32 cellular contexts compared by ENCODE assay signal in genomic region chr10:74199315-74199714, GRCh38. TPM values are rescaled to one million over a fixed set of nuclear protein-coding genes. Genes with fewer than 3 reads are reported as not detected.
DNase-seq lines count a peak whose midpoint lies in the region; ATAC-seq, FAIRE-seq and TF ChIP-seq lines count a peak whose summit lies in the region.
"Had no signal": no experiment of that assay in that cellular context is flagged by ENCODE, and none has a peak within 500 bp of the region (broad histone marks: within the 10 kb centered on the region; RNA-seq: fewer than 3 reads in every experiment).

No MANE protein-coding gene starts in this region.

- TF ChIP-seq CTCF in HEK293 (tag by site-specific recombination; IDR thresholded peaks at IDR 0.05) (no peak), K562 (IDR thresholded peaks at IDR 0.05 in 2 of 3, conservative IDR thresholded peaks at IDR 0.05 in 1 of 3; ENCODE audit: insufficient read depth in 2 of 3, low read depth in 1 of 3, low read length in 3 of 3) (no peak), A673 (conservative IDR thresholded peaks at IDR 0.05; ENCODE audit: low read depth, low read length) (no peak)

- no peaks in the 10 kb centered on the region for H3K9me1 ChIP-seq in K562 (ENCODE audit: control insufficient read depth, insufficient read depth, low read length)

- no peak overlapping the region for H2AFZ ChIP-seq in K562 (ENCODE audit: low read depth, low read length)
- no peak overlapping the region for H2AFZ ChIP-seq in trophoblast cell (ENCODE audit: insufficient read depth, low read length, poor library complexity)

- H3K9me3 ChIP-seq in HEK293 (ENCODE audit: control insufficient read depth, insufficient read depth, low read depth, low read length) (no peaks in the 10 kb centered on the region), K562 (replicated peaks; ENCODE audit: control insufficient read depth, insufficient read depth, low read depth, low read length) (no peaks in the 10 kb centered on the region), trophoblast cell (ENCODE audit: insufficient read depth, low read depth, low read length) (no peaks in the 10 kb centered on the region), A673 (ENCODE audit: low read depth, low read length, poor library complexity, severe bottlenecking) (no peaks in the 10 kb centered on the region)
- H3K9me3 ChIP-seq: A549, BE2C, BLaER1, Caco-2 had no signal

- H3K27ac ChIP-seq in HEK293 (ENCODE audit: extremely low read depth, low read depth, low read length) (no peak overlapping the region), K562 (ENCODE audit: extremely low read depth, low read depth, low read length) (no peak overlapping the region), trophoblast cell (ENCODE audit: low read depth, low read length) (no peak overlapping the region), A673 (ENCODE audit: low read depth, low read length, poor library complexity, severe bottlenecking) (no peak overlapping the region)
- H3K27ac ChIP-seq: 22Rv1; A549; BLaER1; BLaER1 treated with 17β-estradiol and CSF1 and Interleukin-3, amounts not matched to agents 10 nM and 100 nM; C4-2B had no signal

- no peaks in the 10 kb centered on the region for H3K27me3 ChIP-seq in K562 (ENCODE audit: control insufficient read depth in 2 of 2, insufficient read depth in 2 of 2, low read length in 2 of 2)
- no peaks in the 10 kb centered on the region for H3K27me3 ChIP-seq in trophoblast cell (ENCODE audit: insufficient read depth, low read length)
- no peaks in the 10 kb centered on the region for H3K27me3 ChIP-seq in A673 (replicated peaks; ENCODE audit: insufficient read depth, low read depth, low read length, poor library complexity)
- H3K27me3 ChIP-seq: BE2C; BLaER1; BLaER1 treated with 17β-estradiol and CSF1 and Interleukin-3, amounts not matched to agents 10 nM and 100 nM had no signal

- H2AK5ac ChIP-seq in trophoblast cell (ENCODE audit: low read length), result no peak overlapping the region

- no peak overlapping the region for H3K18ac ChIP-seq in trophoblast cell (ENCODE audit: low read length)

- H3K9ac ChIP-seq in K562 (ENCODE audit: insufficient read depth in 1 of 2, low read depth in 2 of 2, low read length in 2 of 2) (no peak overlapping the region), trophoblast cell (ENCODE audit: low read length) (no peak overlapping the region)
- H3K9ac ChIP-seq: BLaER1; BLaER1 treated with 17β-estradiol and CSF1 and Interleukin-3, amounts not matched to agents 10 nM and 100 nM had no signal

- WGBS in K562 (ENCODE audit: insufficient coverage, low coverage, missing lambda C conversion rate), result 96% methylated on average over 4 of the region's 4 CpGs
- WGBS in trophoblast cell (ENCODE audit: extremely low coverage, insufficient coverage, insufficient read length), result no CpG with 5 or more reads among the region's 4 CpGs

- H3K4me2 ChIP-seq in K562 (ENCODE audit: insufficient read depth, low read length) (no peak overlapping the region), trophoblast cell (ENCODE audit: low read length) (no peak overlapping the region)
- H3K4me2 ChIP-seq: A549; BLaER1; BLaER1 treated with 17β-estradiol and CSF1 and Interleukin-3, amounts not matched to agents 10 nM and 100 nM had no signal

- H4K91ac ChIP-seq in trophoblast cell (ENCODE audit: low read depth, low read length), result no peak overlapping the region

- no peak overlapping the region for H3K23ac ChIP-seq in trophoblast cell (ENCODE audit: low read length)

- in situ Hi-C loops in K562 (cut with MboI), result no loop called here

- no peak for TF ChIP-seq EP300 in K562 (IDR thresholded peaks at IDR 0.05; ENCODE audit: low read length)

- intact Hi-C loops in K562 (cut with micrococcal nuclease) (no loop called here), A673 (cut with micrococcal nuclease; ENCODE audit: unreplicated experiment) (no loop called here)

- no peak for ATAC-seq in K562
- ATAC-seq in HG03045 (IDR thresholded peaks at IDR 0.05; ENCODE audit: unreplicated experiment), result no peak
- ATAC-seq: A549; CD8-positive, alpha-beta T cell had no signal

- no peaks in the 10 kb centered on the region for H3K79me1 ChIP-seq in trophoblast cell (ENCODE audit: low read length)

- no peak overlapping the region for H3K14ac ChIP-seq in trophoblast cell (ENCODE audit: low read length)

- H3K4me3 ChIP-seq in HEK293 (ENCODE audit: low read depth, low read length) (no peak overlapping the region), K562 (no peak overlapping the region), trophoblast cell (ENCODE audit: low read depth, low read length) (no peak overlapping the region), A673 (ENCODE audit: low read depth, low read length, poor library complexity, severe bottlenecking) (no peak overlapping the region)
- H3K4me3 ChIP-seq: A549; BLaER1; BLaER1 treated with 17β-estradiol and CSF1 and Interleukin-3, amounts not matched to agents 10 nM and 100 nM had no signal

- no peak for TF ChIP-seq POLR2A in K562 (conservative IDR thresholded peaks at IDR 0.05)

- peak overlapping the region; percentile 36 for H3K4ac ChIP-seq in trophoblast cell (ENCODE audit: low read depth, low read length)

- H4K8ac ChIP-seq in trophoblast cell (ENCODE audit: low read depth, low read length), result no peak overlapping the region

- BruUV-seq in K562 (replicated peaks; lab: Mats Ljungman, UMichigan), result no TSS peak
- BruUV-seq in A673 (replicated peaks; lab: Mats Ljungman, UMichigan), result no TSS peak

- FAIRE-seq in K562 (lab: Jason Lieb, UNC), result no peak
- FAIRE-seq: A549, D721Med had no signal

- no peak overlapping the region for H2BK12ac ChIP-seq in trophoblast cell (ENCODE audit: low read length)

- no peak for TF ChIP-seq RAD21 in K562 (CRISPR knock-in tag; conservative IDR thresholded peaks at IDR 0.05 in 1 of 2, IDR thresholded peaks at IDR 0.05 in 1 of 2)

- H3K4me1 ChIP-seq in HEK293 (ENCODE audit: control insufficient read depth, insufficient read depth, low read length), result no peaks in the 10 kb centered on the region
- no peaks in the 10 kb centered on the region for H3K4me1 ChIP-seq in K562 (replicated peaks in 1 of 2; ENCODE audit: control insufficient read depth in 2 of 2, insufficient read depth in 2 of 2, low read length in 2 of 2)
- H3K4me1 ChIP-seq in trophoblast cell (ENCODE audit: control insufficient read depth in 1 of 2, insufficient read depth in 2 of 2, low read length in 2 of 2), result peaks cover 0 to 2% of the 10 kb centered on the region in 2 experiments
- H3K4me1 ChIP-seq in A673 (ENCODE audit: insufficient read depth, low read length, poor library complexity, severe bottlenecking), result peaks cover 6% of the 10 kb centered on the region
- H3K4me1 ChIP-seq: A549; BE2C; BLaER1; BLaER1 treated with 17β-estradiol and CSF1 and Interleukin-3, amounts not matched to agents 10 nM and 100 nM; Caco-2 had no signal

- CTCF ChIA-PET in HEK293 (lab: Yijun Ruan, JAX) (interaction anchor here (1.1 kb wide), 1 partner anchor 14 kb away, joined by 8 read pairs; no protein-coding TSS in a partner anchor), K562 (lab: Yijun Ruan, JAX; ENCODE audit: low intra/inter-chr PET ratio) (no interaction called here), A673 (lab: Charles Lee) (no interaction called here)

- H3K36me3 ChIP-seq in HEK293 (ENCODE audit: control insufficient read depth in 2 of 2, insufficient read depth in 1 of 2, low read length in 2 of 2) (peaks cover 0 to 3% of the 10 kb centered on the region in 2 experiments; a peak in 1 of 3 replicates), K562 (ENCODE audit: control insufficient read depth, insufficient read depth, low read length) (peaks cover 27% of the 10 kb centered on the region; the same call in 2 of the 3 replicates), trophoblast cell (ENCODE audit: control insufficient read depth in 1 of 2, insufficient read depth in 2 of 2, low read length in 2 of 2) (peaks cover 0 to 2% of the 10 kb centered on the region in 2 experiments), A673 (ENCODE audit: insufficient read depth, low read length, poor library complexity, severe bottlenecking) (no peaks in the 10 kb centered on the region)

- no peak for DNase-seq in K562 (ENCODE audit: extremely low read depth in 1 of 4, low spot score in 3 of 4)
- no peak for DNase-seq in trophoblast cell
- DNase-seq in kidney glomerular epithelial cell (lab: John Stamatoyannopoulos, UW), result no peak
- no peak for DNase-seq in A673 (ENCODE audit: low spot score)
- DNase-seq: 8988T; ACHN; AML-193; BE2C; C1 segment of cervical spinal cord; Caco-2; Calu3; CD4-positive, alpha-beta memory T cell; CD4-positive, alpha-beta T cell; CD4-positive, CD25-positive, alpha-beta regulatory T cell; CD8-positive, alpha-beta memory T cell; CD8-positive, alpha-beta T cell; COR-L47; DMS 273 treated with DMSO at 0.1 percent for 48 hours; DMS153; DMS53; DMS79; DMS79 treated with DMSO at 0.1 percent for 48 hours; DND-41; EL had no signal

- no peak overlapping the region for H2BK120ac ChIP-seq in trophoblast cell (ENCODE audit: insufficient read depth, low read length, poor library complexity)

- POLR2A ChIA-PET in HEK293 (lab: Yijun Ruan, JAX), result no interaction called here
- POLR2A ChIA-PET in K562 (lab: Yijun Ruan, JAX), result interaction anchor here (0.6 kb wide), 1 partner anchor 901 kb away, joined by 3 read pairs; no protein-coding TSS in a partner anchor
- POLR2A ChIA-PET in A673 (lab: Charles Lee; ENCODE audit: low non-redundant PET), result no interaction called here

- H4K20me1 ChIP-seq in K562 (replicated peaks; ENCODE audit: control insufficient read depth, insufficient read depth, low read length), result no peaks in the 10 kb centered on the region

- H4K12ac ChIP-seq in trophoblast cell (ENCODE audit: low read depth, low read length), result no peak overlapping the region

- no peak overlapping the region for H2BK5ac ChIP-seq in trophoblast cell (ENCODE audit: low read depth, low read length, poor library complexity)

- H3K79me2 ChIP-seq in K562 (ENCODE audit: control insufficient read depth, insufficient read depth, low read length) (peaks cover 42% of the 10 kb centered on the region), trophoblast cell (ENCODE audit: control insufficient read depth, insufficient read depth, low read length, poor library complexity) (no peaks in the 10 kb centered on the region)

RNA-seq across cellular contexts. Expression of gene ADK, which starts 48.3 kb away (rescaled TPM):
- 43.7 and 86.9 TPM in 2 replicates for total RNA-seq in K562 (2011; cell fraction: chromatin; rRNA removed; ENCODE audit: low replicate concordance)
- total RNA-seq in K562 (2011; cell fraction: nucleolus; rRNA removed), result 26.2 and 32.6 TPM in 2 replicates
- 31.7 and 37.8 TPM in 2 replicates for total RNA-seq in K562 (2011; cell fraction: nucleoplasm; rRNA removed)
- total RNA-seq in K562 (2014; rRNA removed) (50.5 and 54.2 TPM in 2 replicates), K562 (2014; rRNA removed; fragmentation: Illumina TruSeq; extraction: Trizol) (72.6 and 87.9 TPM in 2 replicates), K562 (2015; rRNA removed; fragmentation: Illumina TruSeq; extraction: Trizol) (61.1 and 65.4 TPM in 2 replicates), K562 (2021) (73.6 and 75.1 TPM in 2 replicates), A673 (2021) (46.5 and 49.0 TPM in 2 replicates)
- polyA plus RNA-seq in K562 (2011; rRNA removed) (55.4 and 88.5 TPM in 2 replicates), K562 (2014; fragmentation: Illumina TruSeq; extraction: Trizol) (77.8 and 78.9 TPM in 2 replicates), K562 (2014; fragmentation: Nextera tagmentation; extraction: Ambion mirVana) (10 to 100 TPM; 83.6 to 97.8 TPM), K562 (2014; rRNA removed) (65.8 and 71.0 TPM in 2 replicates)
- polyA plus RNA-seq in K562 (2011; cell fraction: cytosol; rRNA removed), result 15.0 and 24.2 TPM in 2 replicates
- 10.0 and 16.4 TPM in 2 replicates for polyA plus RNA-seq in K562 (2011; cell fraction: nucleus; rRNA removed)
- polyA plus RNA-seq in K562 (2012), result 42.2 and 50.7 TPM in 2 replicates
- 59.0 and 60.1 TPM in 2 replicates for polyA minus RNA-seq in K562 (2011; rRNA and poly(A)+ RNA removed)
- polyA minus RNA-seq in K562 (2011; cell fraction: cytosol; rRNA and poly(A)+ RNA removed), result 15.1 and 21.9 TPM in 2 replicates
- polyA minus RNA-seq in K562 (2011; cell fraction: nucleus; rRNA and poly(A)+ RNA removed), result 25.7 and 34.8 TPM in 2 replicates
- polyA plus RNA-seq in trophoblast cell (2013), result 28.0 and 29.7 TPM in 2 replicates

RNA-seq across cellular contexts. Expression of gene AP3M1, which starts 48.7 kb away (rescaled TPM):
- 79.8 and 112 TPM in 2 replicates for total RNA-seq in K562 (2011; cell fraction: chromatin; rRNA removed; ENCODE audit: low replicate concordance)
- 46.7 and 47.5 TPM in 2 replicates for total RNA-seq in K562 (2011; cell fraction: nucleolus; rRNA removed)
- total RNA-seq in K562 (2011; cell fraction: nucleoplasm; rRNA removed), result 65.3 and 84.1 TPM in 2 replicates
- total RNA-seq in K562 (2014; rRNA removed), result 44.3 and 48.1 TPM in 2 replicates
- total RNA-seq in K562 (2014; rRNA removed; fragmentation: Illumina TruSeq; extraction: Trizol), result 67.1 and 75.5 TPM in 2 replicates
- 61.4 and 67.6 TPM in 2 replicates for total RNA-seq in K562 (2015; rRNA removed; fragmentation: Illumina TruSeq; extraction: Trizol)
- 66.8 and 67.8 TPM in 2 replicates for total RNA-seq in K562 (2021)
- 109 and 135 TPM in 2 replicates for polyA plus RNA-seq in K562 (2011; rRNA removed)
- polyA plus RNA-seq in K562 (2011; cell fraction: cytosol; rRNA removed), result 39.8 and 73.5 TPM in 2 replicates
- polyA plus RNA-seq in K562 (2011; cell fraction: nucleus; rRNA removed), result 48.8 and 68.8 TPM in 2 replicates
- 53.8 and 71.1 TPM in 2 replicates for polyA plus RNA-seq in K562 (2012)
- polyA plus RNA-seq in K562 (2014; fragmentation: Illumina TruSeq; extraction: Trizol), result 86.9 and 105 TPM in 2 replicates
- polyA plus RNA-seq in K562 (2014; fragmentation: Nextera tagmentation; extraction: Ambion mirVana), result 10 to 100 TPM; 54.7 to 89.9 TPM
- 51.5 and 68.4 TPM in 2 replicates for polyA plus RNA-seq in K562 (2014; rRNA removed)
- polyA minus RNA-seq in K562 (2011; rRNA and poly(A)+ RNA removed), result 140 and 141 TPM in 2 replicates
- 41.5 and 57.5 TPM in 2 replicates for polyA minus RNA-seq in K562 (2011; cell fraction: cytosol; rRNA and poly(A)+ RNA removed)
- 24.9 and 46.7 TPM in 2 replicates for polyA minus RNA-seq in K562 (2011; cell fraction: nucleus; rRNA and poly(A)+ RNA removed)
- polyA plus RNA-seq in trophoblast cell (2013), result 31.7 and 31.9 TPM in 2 replicates
- 63.7 and 68.3 TPM in 2 replicates for total RNA-seq in A673 (2021)

Comparison
In these comparisons a context has a peak if more than half of its experiments do, and no peak if none do; other contexts are left out.
1. Of the 44 proteins assayed by ChIP-seq in both K562 and HEK293: peak only in K562: none; only in HEK293: none; in both: ZNF146; in neither: 43.